Comparison of ENCODE assay signal across 15 cellular contexts in the genomic region with DNA sequence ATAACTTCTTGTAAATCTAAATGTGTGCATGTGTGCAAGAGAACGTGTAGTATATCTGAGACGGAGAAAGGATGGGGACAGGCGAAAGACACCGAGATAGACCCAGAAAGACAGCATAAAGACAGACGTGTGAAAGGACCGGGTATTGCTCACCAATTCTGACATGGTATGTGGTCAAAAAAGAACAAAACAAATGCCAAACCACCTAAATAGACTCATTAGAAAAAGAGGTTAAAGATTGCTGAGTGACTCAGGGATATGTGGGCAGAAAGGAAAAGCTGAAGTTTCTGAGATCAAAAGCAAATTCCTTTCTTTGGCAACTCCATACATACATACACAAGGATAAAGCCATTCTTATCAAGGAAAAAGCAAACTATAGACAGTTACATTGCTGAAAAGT.
DNase-seq lines count a peak whose midpoint lies in the region; FAIRE-seq and TF ChIP-seq lines count a peak whose summit lies in the region.
"Had no signal": no experiment of that assay in that cellular context is flagged by ENCODE, and none has a peak within 500 bp of the region (broad histone marks: within the 10 kb centered on the region; RNA-seq: fewer than 3 reads in every experiment).

No MANE protein-coding gene starts in this region.

- no peak overlapping the region for H3K4me3 Mint-ChIP-seq in activated naive CD8-positive, alpha-beta T cell
- H3K4me3 Mint-ChIP-seq in activated naive CD8-positive, alpha-beta T cell treated with anti-CD3 and anti-CD28 coated beads for 36 hours: no peak overlapping the region

- H3K36me3 Mint-ChIP-seq in activated naive CD8-positive, alpha-beta T cell: no peaks in the 10 kb centered on the region
- H3K36me3 Mint-ChIP-seq in activated naive CD8-positive, alpha-beta T cell treated with anti-CD3 and anti-CD28 coated beads for 36 hours: no peaks in the 10 kb centered on the region

- in situ Hi-C loops in transverse colon (cut with MboI; ENCODE audit: low pct_ligation_motif_present in 1 of 4, low pct_unique_long_range_greater_than_20kb in 1 of 4, low sequenced_read_pairs in 3 of 4): no loop called here

- H3K9me3 ChIP-seq in adipocyte (ENCODE audit: control insufficient read depth, low read length) (no peaks in the 10 kb centered on the region), transverse colon (no peaks in the 10 kb centered on the region)
- H3K9me3 ChIP-seq: heart right ventricle, SJCRH30 had no signal

- H3K27me3 ChIP-seq in adipocyte (replicated peaks; ENCODE audit: control insufficient read depth, insufficient read depth, low read length) (no peaks in the 10 kb centered on the region), transverse colon (no peaks in the 10 kb centered on the region)
- H3K27me3 ChIP-seq: heart right ventricle, SJCRH30 had no signal

- no peak for FAIRE-seq in GM12892 (lab: Jason Lieb, UNC)
- FAIRE-seq: A204.1 had no signal

- peaks cover 29% of the 10 kb centered on the region for H3K4me1 ChIP-seq in adipocyte (ENCODE audit: control insufficient read depth, insufficient read depth, low read length)
- H3K4me1 ChIP-seq in transverse colon: peaks cover 10 to 70% (median 45%) of the 10 kb centered on the region in 4 donors

- H3K4me3 ChIP-seq in adipocyte (ENCODE audit: low read length) (no peak overlapping the region), transverse colon (no peak overlapping the region)
- H3K4me3 ChIP-seq: heart right ventricle, lung, SJCRH30 had no signal

- H3K27ac Mint-ChIP-seq in activated naive CD8-positive, alpha-beta T cell: peak overlapping the region; percentile 54
- H3K27ac Mint-ChIP-seq in activated naive CD8-positive, alpha-beta T cell treated with anti-CD3 and anti-CD28 coated beads for 36 hours: no peak overlapping the region

- no peak for DNase-seq in activated naive CD8-positive, alpha-beta T cell treated with anti-CD3 and anti-CD28 coated beads for 36 hours
- DNase-seq in adipocyte (ENCODE audit: low read depth) (peak; percentile 40), glomerular visceral epithelial cell (ENCODE audit: extremely low spot score) (peak; percentile 76), transverse colon (no peak), GM12892 (ENCODE audit: insufficient read length) (no peak), DMS79 (lab: John Stamatoyannopoulos, UW) (no peak), SIG-M5 (lab: John Stamatoyannopoulos, UW) (no peak)
- DNase-seq: cortex of kidney, heart right ventricle, NCI-H524, SJCRH30 had no signal

- H3K27ac ChIP-seq in transverse colon: peak overlapping the region; percentile 69 to 82 (median 80)
- H3K27ac ChIP-seq: heart right ventricle, parathyroid adenoma, SJCRH30 had no signal

- TF ChIP-seq CTCF in transverse colon (IDR thresholded peaks at IDR 0.05): no peak

- 73 to 78% methylated on average over 6 of the region's 6 CpGs for WGBS in transverse colon (ENCODE audit: low coverage in 1 of 2), 2 donors

- H3K9me3 Mint-ChIP-seq in activated naive CD8-positive, alpha-beta T cell (ENCODE audit: low read depth): no peaks in the 10 kb centered on the region
- no peaks in the 10 kb centered on the region for H3K9me3 Mint-ChIP-seq in activated naive CD8-positive, alpha-beta T cell treated with anti-CD3 and anti-CD28 coated beads for 36 hours

- no peaks in the 10 kb centered on the region for H3K27me3 Mint-ChIP-seq in activated naive CD8-positive, alpha-beta T cell
- H3K27me3 Mint-ChIP-seq in activated naive CD8-positive, alpha-beta T cell treated with anti-CD3 and anti-CD28 coated beads for 36 hours: peaks cover 6% of the 10 kb centered on the region

- peaks cover 5% of the 10 kb centered on the region for H3K4me1 Mint-ChIP-seq in activated naive CD8-positive, alpha-beta T cell (ENCODE audit: low read depth)
- H3K4me1 Mint-ChIP-seq in activated naive CD8-positive, alpha-beta T cell treated with anti-CD3 and anti-CD28 coated beads for 36 hours: peaks cover 5% of the 10 kb centered on the region

- intact Hi-C loops in transverse colon (cut with DNase I; ENCODE audit: low total_unique reads): no loop called here

- TF ChIP-seq POLR2A in transverse colon (IDR thresholded peaks at IDR 0.05) (no peak), GM12892 (IDR thresholded peaks at IDR 0.05; ENCODE audit: low read depth, low read length) (no peak)

- no peaks in the 10 kb centered on the region for H3K36me3 ChIP-seq in adipocyte (ENCODE audit: control insufficient read depth, insufficient read depth, low read length, severe bottlenecking)
- H3K36me3 ChIP-seq in transverse colon: no peaks in the 10 kb centered on the region
- H3K36me3 ChIP-seq: heart right ventricle, SJCRH30 had no signal

- no peak for TF ChIP-seq EP300 in transverse colon (IDR thresholded peaks at IDR 0.05; ENCODE audit: low read depth)

- no peak overlapping the region for H3K9ac ChIP-seq in adipocyte (ENCODE audit: low read length)
- H3K9ac ChIP-seq: parathyroid adenoma had no signal

Comparison
In these comparisons a context has a peak if more than half of its experiments do, and no peak if none do; other contexts are left out.
1. DNase-seq: peak in adipocyte (single experiment) and glomerular visceral epithelial cell (single experiment); none in activated naive CD8-positive, alpha-beta T cell treated with anti-CD3 and anti-CD28 coated beads for 36 hours (single experiment), transverse colon (single experiment), GM12892 (single experiment), DMS79 (single experiment) and SIG-M5 (single experiment).